In genomic region chr16:69286941-69287713, GRCh38 we compare ENCODE assay signal across 1 cellular context.
TF ChIP-seq lines count a peak whose summit lies in the region.

No MANE protein-coding gene starts in this region.

TF ChIP-seq in K562, 482 proteins besides CTCF, POLR2A, EP300 and RAD21:
- TF ChIP-seq ZNF384 (IDR thresholded peaks at IDR 0.05; ENCODE audit: low read depth, low read length): peak; percentile 61
- no peak for TF ChIP-seq TAF9B (IDR thresholded peaks at IDR 0.05; ENCODE audit: partially characterized antibody)
- TF ChIP-seq CEBPG (CRISPR knock-in tag; IDR thresholded peaks at IDR 0.05): no peak
- peak in 1 of 2 experiments; percentile 46; a peak in 1 of 4 replicates for TF ChIP-seq CEBPG (tag; conservative IDR thresholded peaks at IDR 0.05 in 1 of 2, IDR thresholded peaks at IDR 0.05 in 1 of 2)
- TF ChIP-seq SP2 (IDR thresholded peaks at IDR 0.05; ENCODE audit: extremely low read depth, low read depth, low read length, poor library complexity, severe bottlenecking): no peak
- TF ChIP-seq MEF2A (IDR thresholded peaks at IDR 0.05; ENCODE audit: control insufficient read depth, low read depth, low read length): peak; percentile 66; the same call in 1 of the 2 replicates
- TF ChIP-seq BRF1 (IDR thresholded peaks at IDR 0.05; ENCODE audit: borderline replicate concordance, extremely low read depth, insufficient read length): no peak
- 0 out of 2 replicates have a peak, but pooled peaks have one; percentile 26 for TF ChIP-seq MEF2D (tag; conservative IDR thresholded peaks at IDR 0.05; ENCODE audit: low read depth)
- peak; percentile 94 for TF ChIP-seq CEBPB (tag; IDR thresholded peaks at IDR 0.05)
